ENCODE assay signal across 26 cellular contexts in the genomic region with DNA sequence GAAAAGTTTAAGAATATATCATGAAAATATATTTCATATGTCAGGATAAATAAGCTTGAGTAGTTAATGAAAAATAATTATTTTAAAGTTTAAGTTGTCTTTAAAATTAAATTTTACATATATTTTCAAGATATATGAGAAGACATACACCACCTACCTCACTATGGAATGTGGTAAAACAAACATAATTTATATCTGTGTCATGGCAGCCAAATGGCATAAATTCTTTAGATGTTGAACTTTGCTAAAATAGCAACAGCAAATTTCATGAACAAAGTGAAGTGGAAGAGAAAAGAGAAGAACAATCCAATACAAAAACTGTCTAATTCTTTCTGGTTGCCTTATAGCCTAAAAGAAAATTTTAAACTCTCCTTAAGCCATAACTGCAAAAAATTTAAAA. TPM values are rescaled to one million over a fixed set of nuclear protein-coding genes. Genes with fewer than 3 reads are reported as not detected.
"Had no signal": no experiment of that assay in that cellular context is flagged by ENCODE, and none has a peak within 500 bp of the region (broad histone marks: within the 10 kb centered on the region; RNA-seq: fewer than 3 reads in every experiment).

No MANE protein-coding gene starts in this region.

- H3K9me3 ChIP-seq: neutrophil, pancreas, psoas muscle, transverse colon had no signal

- H3K36me3 Mint-ChIP-seq: activated naive CD4-positive, alpha-beta T cell treated with anti-CD3 and anti-CD28 coated beads, Interleukin-2, amount 10 ng/mL, durations not matched to agents 7 days and 5 days; brain; immature natural killer cell; natural killer cell; stimulated activated effector memory CD8-positive, alpha-beta T cell treated with anti-CD3 and anti-CD28 coated beads, Interleukin-12 subunit alpha, Interleukin-12 subunit beta, amount 100 ng/mL, for 72 hours had no signal

- H3K4me3 Mint-ChIP-seq: activated B cell treated with CpG ODN at 0.5 μM for 24 hours; activated CD4-positive, alpha-beta T cell treated with anti-CD3 and anti-CD28 coated beads for 36 hours; activated naive CD4-positive, alpha-beta T cell treated with anti-CD3 and anti-CD28 coated beads, Interleukin-2, amount 10 ng/mL, durations not matched to agents 7 days and 5 days; brain; immature natural killer cell; natural killer cell; stimulated activated effector memory CD8-positive, alpha-beta T cell treated with anti-CD3 and anti-CD28 coated beads, Interleukin-12 subunit alpha, Interleukin-12 subunit beta, amount 100 ng/mL, for 72 hours; stimulated activated naive CD8-positive, alpha-beta T cell treated with anti-CD3 and anti-CD28 coated beads, Interleukin-15, amount 100 ng/mL, for 72 hours had no signal

- H3K4me1 Mint-ChIP-seq: activated B cell treated with CpG ODN at 0.5 μM for 24 hours; activated CD4-positive, alpha-beta T cell treated with anti-CD3 and anti-CD28 coated beads for 36 hours; activated naive CD4-positive, alpha-beta T cell treated with anti-CD3 and anti-CD28 coated beads, Interleukin-2, amount 10 ng/mL, durations not matched to agents 7 days and 5 days; brain; immature natural killer cell; natural killer cell; stimulated activated effector memory CD8-positive, alpha-beta T cell treated with anti-CD3 and anti-CD28 coated beads, Interleukin-12 subunit alpha, Interleukin-12 subunit beta, amount 100 ng/mL, for 72 hours; stimulated activated naive CD8-positive, alpha-beta T cell treated with anti-CD3 and anti-CD28 coated beads, Interleukin-15, amount 100 ng/mL, for 72 hours had no signal

- H3K27me3 ChIP-seq: foreskin keratinocyte, neutrophil, pancreas, right atrium auricular region, transverse colon had no signal

- H3K4me3 ChIP-seq: pancreas, psoas muscle, right atrium auricular region, transverse colon had no signal

- H3K9me3 Mint-ChIP-seq: activated B cell treated with CpG ODN at 0.5 μM for 24 hours; activated naive CD4-positive, alpha-beta T cell treated with anti-CD3 and anti-CD28 coated beads, Interleukin-2, amount 10 ng/mL, durations not matched to agents 7 days and 5 days; natural killer cell; stimulated activated effector memory CD8-positive, alpha-beta T cell treated with anti-CD3 and anti-CD28 coated beads, Interleukin-12 subunit alpha, Interleukin-12 subunit beta, amount 100 ng/mL, for 72 hours; stimulated activated naive CD8-positive, alpha-beta T cell treated with anti-CD3 and anti-CD28 coated beads, Interleukin-15, amount 100 ng/mL, for 72 hours had no signal

- H3K27me3 Mint-ChIP-seq: activated B cell treated with CpG ODN at 0.5 μM for 24 hours; activated CD4-positive, alpha-beta T cell treated with anti-CD3 and anti-CD28 coated beads for 36 hours; activated naive CD4-positive, alpha-beta T cell treated with anti-CD3 and anti-CD28 coated beads, Interleukin-2, amount 10 ng/mL, durations not matched to agents 7 days and 5 days; stimulated activated naive CD8-positive, alpha-beta T cell treated with anti-CD3 and anti-CD28 coated beads, Interleukin-15, amount 100 ng/mL, for 72 hours had no signal

- DNase-seq: activated B cell treated with CpG ODN at 0.5 μM for 24 hours; activated CD4-positive, alpha-beta T cell treated with anti-CD3 and anti-CD28 coated beads for 36 hours; activated CD4-positive, alpha-beta T cell treated with anti-CD3 and anti-CD28 coated beads, Interleukin-2, amount 50 U/mL, for 48 hours; activated effector memory CD4-positive, alpha-beta T cell treated with anti-CD3 and anti-CD28 coated beads, Interleukin-2, amount 50 U/mL, for 16 hours; activated naive CD4-positive, alpha-beta T cell treated with anti-CD3 and anti-CD28 coated beads, Interleukin-2, amount 10 ng/mL, durations not matched to agents 7 days and 5 days; amygdala; caudate nucleus; effector memory CD4-positive, alpha-beta T cell; foreskin keratinocyte; immature natural killer cell; left ventricle myocardium superior; mammary epithelial cell; midbrain; natural killer cell; pancreas; psoas muscle; stimulated activated CD4-positive, alpha-beta T cell treated with anti-CD3 and anti-CD28 coated beads, Interleukin-1b, Interleukin-23, amount 100 ng/mL, for 48 hours; stimulated activated naive CD8-positive, alpha-beta T cell treated with anti-CD3 and anti-CD28 coated beads, Interleukin-15, amount 100 ng/mL, for 72 hours; T1000; transverse colon had no signal

- H3K36me3 ChIP-seq: neutrophil, pancreas, right atrium auricular region, transverse colon had no signal

- H3K27ac ChIP-seq: foreskin keratinocyte, neutrophil, pancreas, psoas muscle, right atrium auricular region, transverse colon had no signal

- H3K4me1 ChIP-seq: foreskin keratinocyte, psoas muscle, right atrium auricular region, transverse colon had no signal

- ATAC-seq: activated CD4-positive, alpha-beta T cell treated with anti-CD3 and anti-CD28 coated beads for 36 hours; foreskin keratinocyte; left ventricle myocardium superior; natural killer cell; pancreas; psoas muscle; stimulated activated effector memory CD8-positive, alpha-beta T cell treated with anti-CD3 and anti-CD28 coated beads, Interleukin-12 subunit alpha, Interleukin-12 subunit beta, amount 100 ng/mL, for 72 hours; stimulated activated naive CD8-positive, alpha-beta T cell treated with anti-CD3 and anti-CD28 coated beads, Interleukin-15, amount 100 ng/mL, for 72 hours had no signal

- H3K27ac Mint-ChIP-seq: activated B cell treated with CpG ODN at 0.5 μM for 24 hours; activated CD4-positive, alpha-beta T cell treated with anti-CD3 and anti-CD28 coated beads for 36 hours; activated naive CD4-positive, alpha-beta T cell treated with anti-CD3 and anti-CD28 coated beads, Interleukin-2, amount 10 ng/mL, durations not matched to agents 7 days and 5 days; brain; immature natural killer cell; natural killer cell; stimulated activated effector memory CD8-positive, alpha-beta T cell treated with anti-CD3 and anti-CD28 coated beads, Interleukin-12 subunit alpha, Interleukin-12 subunit beta, amount 100 ng/mL, for 72 hours; stimulated activated naive CD8-positive, alpha-beta T cell treated with anti-CD3 and anti-CD28 coated beads, Interleukin-15, amount 100 ng/mL, for 72 hours had no signal

RNA-seq across cellular contexts. Expression of a gene that starts 39.6 kb away (rescaled TPM):
- total RNA-seq: activated B cell treated with CpG ODN at 0.5 μM for 24 hours; activated CD4-positive, alpha-beta T cell treated with anti-CD3 and anti-CD28 coated beads for 36 hours; dermis microvascular lymphatic vessel endothelial cell; natural killer cell; T-helper 1 cell treated with Interleukin-12 subunit alpha and Interleukin-12 subunit beta and Interleukin-4 antibody, amounts not matched to agents 30 ng/mL and 1 ng/mL, for 36 hours had no signal
- polyA plus RNA-seq: immature natural killer cell had no signal
